16 cellular contexts compared by ENCODE assay signal in the genomic region with DNA sequence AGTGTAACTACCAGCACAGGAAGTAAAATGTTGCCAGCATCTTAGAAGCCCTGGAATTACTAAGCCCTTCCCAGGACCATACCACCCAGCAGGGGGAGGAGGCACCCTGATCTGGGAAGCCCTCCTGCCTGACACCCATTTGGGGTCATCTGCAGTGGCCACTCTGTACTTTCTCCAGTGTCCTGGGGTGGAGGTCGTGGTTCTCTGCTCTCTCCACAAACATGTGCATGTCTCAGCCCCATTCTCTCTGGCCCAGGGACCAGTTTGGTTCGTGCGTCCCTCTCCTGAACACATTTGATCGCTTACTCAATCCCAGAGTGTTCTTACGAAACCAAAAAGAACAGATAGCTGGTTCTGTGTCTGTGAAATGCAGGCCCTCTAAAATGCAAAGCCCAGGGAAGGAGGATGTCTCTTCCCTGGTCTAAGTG. TPM values are rescaled to one million over a fixed set of nuclear protein-coding genes. Genes with fewer than 3 reads are reported as not detected.
A peak's percentile ranks its signal among the peaks of the same experiment; 100 is the strongest.
DNase-seq lines count a peak whose midpoint lies in the region; ATAC-seq, FAIRE-seq and TF ChIP-seq lines count a peak whose summit lies in the region.
"Had no signal": no experiment of that assay in that cellular context is flagged by ENCODE, and none has a peak within 500 bp of the region (broad histone marks: within the 10 kb centered on the region; RNA-seq: fewer than 3 reads in every experiment).

No MANE protein-coding gene starts in this region.

- H3K36me3 ChIP-seq in adipocyte (ENCODE audit: control insufficient read depth, insufficient read depth, low read length, severe bottlenecking) = peaks cover 3% of the 10 kb centered on the region
- no peaks in the 10 kb centered on the region for H3K36me3 ChIP-seq in right lobe of liver
- H3K36me3 ChIP-seq: pancreas had no signal

- intact Hi-C loops in right lobe of liver (cut with DNase I) = no loop called here

- H3K9ac ChIP-seq in adipocyte (ENCODE audit: low read length) = peak overlapping the region; percentile 69

- DNase-seq in AG08395 (ENCODE audit: low spot score) (peak; percentile 53), HFF-Myc (ENCODE audit: extremely low read depth, low read depth) (no peak), adipocyte (ENCODE audit: low read depth) (peak; percentile 66), right lobe of liver (no peak), GM12892 (ENCODE audit: insufficient read length) (no peak), DMS153 (lab: John Stamatoyannopoulos, UW) (no peak)
- DNase-seq in activated naive CD4-positive, alpha-beta T cell (lab: John Stamatoyannopoulos, UW) = no peak
- DNase-seq: activated CD8-positive, alpha-beta T cell treated with anti-CD3 and anti-CD28 coated beads, Interleukin-2, amount 10 ng/mL, durations not matched to agents 7 days and 5 days; activated naive CD8-positive, alpha-beta T cell treated with anti-CD3 and anti-CD28 coated beads for 36 hours; CD8-positive, alpha-beta memory T cell; pancreas had no signal

- H3K4me3 ChIP-seq in HFF-Myc (replicated peaks; ENCODE audit: low read depth, low read length) = no peak overlapping the region
- H3K4me3 ChIP-seq in adipocyte (ENCODE audit: low read length) = peak overlapping the region; percentile 20
- no peak overlapping the region for H3K4me3 ChIP-seq in right lobe of liver
- H3K4me3 ChIP-seq: pancreas, tibial artery had no signal

- no peak for FAIRE-seq in GM12892 (lab: Jason Lieb, UNC)
- FAIRE-seq: endothelial cell of umbilical vein, islet of Langerhans, pancreas had no signal

- peak; percentile 16 for TF ChIP-seq CTCF in HFF-Myc (IDR thresholded peaks at IDR 0.05; ENCODE audit: low read depth, low read length, missing control alignments)
- no peak for TF ChIP-seq CTCF in right lobe of liver (IDR thresholded peaks at IDR 0.05)

- TF ChIP-seq POLR2A in right lobe of liver (IDR thresholded peaks at IDR 0.05) = no peak
- no peak for TF ChIP-seq POLR2A in GM12892 (IDR thresholded peaks at IDR 0.05; ENCODE audit: low read depth, low read length)

- H3K27ac ChIP-seq in right lobe of liver = no peak overlapping the region
- H3K27ac ChIP-seq: pancreas, tibial artery had no signal

- WGBS in right lobe of liver (ENCODE audit: insufficient coverage, low coverage, low lambda C conversion rate, missing lambda C conversion rate) = 26% methylated on average over 5 of the region's 5 CpGs

- H3K27me3 ChIP-seq in adipocyte (replicated peaks; ENCODE audit: control insufficient read depth, insufficient read depth, low read length) (no peaks in the 10 kb centered on the region), right lobe of liver (no peaks in the 10 kb centered on the region)
- H3K27me3 ChIP-seq: pancreas, tibial artery had no signal

- H3K4me1 ChIP-seq in adipocyte (ENCODE audit: control insufficient read depth, insufficient read depth, low read length) (peaks cover 67% of the 10 kb centered on the region), right lobe of liver (peaks cover 0 to 7% (median 0%) of the 10 kb centered on the region in 4 donors)
- H3K4me1 ChIP-seq: pancreas, tibial artery had no signal

- ATAC-seq in right lobe of liver (peak; percentile 76 to 84 (median 82)), GM18868 (IDR thresholded peaks at IDR 0.05; ENCODE audit: unreplicated experiment) (no peak)
- ATAC-seq: activated CD8-positive, alpha-beta T cell treated with anti-CD3 and anti-CD28 coated beads, Interleukin-2, amount 10 ng/mL, durations not matched to agents 7 days and 5 days; SK-N-SH treated with all-trans-retinoic acid at 6 μM for 48 hours had no signal

- H3K9me3 ChIP-seq in adipocyte (ENCODE audit: control insufficient read depth, low read length) (no peaks in the 10 kb centered on the region), right lobe of liver (no peaks in the 10 kb centered on the region)
- H3K9me3 ChIP-seq: pancreas, tibial artery had no signal

RNA-seq across cellular contexts. Expression of a gene that starts 9.4 kb away (rescaled TPM):
- 1 to 10 TPM; 2.2 to 5.4 (median 3.2) TPM for total RNA-seq in right lobe of liver
- polyA plus RNA-seq in GM12892 (2012; ENCODE audit: missing spikeins) = 6.3 TPM

RNA-seq across cellular contexts. Expression of a gene that starts 14.9 kb away (rescaled TPM):
- total RNA-seq in right lobe of liver = 1 to 10 TPM; 1.6 to 3.5 (median 2.1) TPM
- polyA plus RNA-seq in GM12892 (2012; ENCODE audit: missing spikeins) = 4.3 TPM

Comparison
In these comparisons a context has a peak if more than half of its experiments do, and no peak if none do; other contexts are left out.
1. DNase-seq: peak in AG08395 (single experiment) and adipocyte (single experiment); none in HFF-Myc (single experiment), right lobe of liver (0 of 3), GM12892 (single experiment), activated naive CD4-positive, alpha-beta T cell (0 of 4) and DMS153 (single experiment).